11 cellular contexts compared by ENCODE assay signal in genomic region chr3:130712718-130713423, GRCh38.
"Had no signal": no experiment of that assay in that cellular context is flagged by ENCODE, and none has a peak within 500 bp of the region (broad histone marks: within the 10 kb centered on the region; RNA-seq: fewer than 3 reads in every experiment).

No MANE protein-coding gene starts in this region.

- H3K9me3 Mint-ChIP-seq: activated naive CD4-positive, alpha-beta T cell treated with anti-CD3 and anti-CD28 coated beads, Interleukin-2, amount 50 U/mL, for 24 hours; mesothelial cell of epicardium had no signal

- H3K27ac ChIP-seq: breast epithelium, dorsolateral prefrontal cortex, lower lobe of right lung, tibial artery, uterus had no signal

- H3K9me3 ChIP-seq: breast epithelium, lower lobe of right lung, tibial artery, uterus had no signal

- H3K27me3 Mint-ChIP-seq: activated naive CD4-positive, alpha-beta T cell treated with anti-CD3 and anti-CD28 coated beads, Interleukin-2, amount 50 U/mL, for 24 hours had no signal

- H3K27me3 ChIP-seq: breast epithelium, dorsolateral prefrontal cortex, tibial artery, uterus had no signal

- H3K27ac Mint-ChIP-seq: activated naive CD4-positive, alpha-beta T cell treated with anti-CD3 and anti-CD28 coated beads, Interleukin-2, amount 50 U/mL, for 24 hours; mesothelial cell of epicardium had no signal

- H3K4me1 ChIP-seq: breast epithelium, lower lobe of right lung, uterus had no signal

- H3K4me3 ChIP-seq: breast epithelium, dorsolateral prefrontal cortex, lower lobe of right lung, tibial artery, uterus had no signal

- FAIRE-seq: endometrium had no signal

- H3K4me1 Mint-ChIP-seq: activated naive CD4-positive, alpha-beta T cell treated with anti-CD3 and anti-CD28 coated beads, Interleukin-2, amount 50 U/mL, for 24 hours; mesothelial cell of epicardium had no signal

- ATAC-seq: lower lobe of right lung had no signal

- H3K36me3 ChIP-seq: breast epithelium, uterus had no signal

- DNase-seq: amygdala, dorsolateral prefrontal cortex, hypothalamus, lower lobe of right lung, T-helper 2 cell, tibial artery, uterus had no signal

- H3K4me3 Mint-ChIP-seq: activated naive CD4-positive, alpha-beta T cell treated with anti-CD3 and anti-CD28 coated beads, Interleukin-2, amount 50 U/mL, for 24 hours; mesothelial cell of epicardium had no signal
